Comparison of ENCODE assay signal across 2 cellular contexts in the genomic region with DNA sequence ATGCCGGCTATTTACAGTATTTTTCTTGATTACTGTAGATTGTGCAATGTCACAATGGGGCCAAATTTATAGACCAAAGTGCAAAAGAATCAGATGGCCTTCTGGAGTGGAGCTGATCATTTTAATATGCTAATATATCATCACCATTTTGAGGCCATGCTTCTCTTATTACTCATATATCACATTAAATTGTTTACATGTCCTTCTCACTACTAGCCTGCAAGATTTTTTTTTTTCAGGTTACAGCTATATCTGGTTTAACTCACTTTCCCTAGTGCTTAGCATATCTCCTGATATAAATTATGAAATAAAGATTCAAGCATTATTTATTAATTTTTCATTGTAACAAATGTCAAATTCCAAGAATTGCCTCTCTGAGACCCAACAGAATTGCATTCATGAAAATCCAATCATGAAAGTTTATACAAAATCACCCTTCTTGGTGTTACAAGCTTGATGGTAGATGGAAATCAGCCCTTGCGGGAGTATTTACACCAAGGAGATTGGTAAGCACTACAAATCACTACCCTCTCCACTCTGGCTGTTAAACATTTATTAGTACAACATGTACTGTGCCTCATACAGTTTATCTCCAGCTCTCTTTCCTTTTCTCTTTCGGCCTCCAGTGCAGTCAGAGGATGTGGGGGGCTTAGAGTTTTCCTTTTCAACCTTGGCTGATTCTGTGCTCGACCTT.
TF ChIP-seq lines count a peak whose summit lies in the region.

No MANE protein-coding gene starts in this region.

TF ChIP-seq in GM23338, 12 proteins besides CTCF, POLR2A, EP300 and RAD21 (continues in another document):
- TF ChIP-seq, protein P1, sequence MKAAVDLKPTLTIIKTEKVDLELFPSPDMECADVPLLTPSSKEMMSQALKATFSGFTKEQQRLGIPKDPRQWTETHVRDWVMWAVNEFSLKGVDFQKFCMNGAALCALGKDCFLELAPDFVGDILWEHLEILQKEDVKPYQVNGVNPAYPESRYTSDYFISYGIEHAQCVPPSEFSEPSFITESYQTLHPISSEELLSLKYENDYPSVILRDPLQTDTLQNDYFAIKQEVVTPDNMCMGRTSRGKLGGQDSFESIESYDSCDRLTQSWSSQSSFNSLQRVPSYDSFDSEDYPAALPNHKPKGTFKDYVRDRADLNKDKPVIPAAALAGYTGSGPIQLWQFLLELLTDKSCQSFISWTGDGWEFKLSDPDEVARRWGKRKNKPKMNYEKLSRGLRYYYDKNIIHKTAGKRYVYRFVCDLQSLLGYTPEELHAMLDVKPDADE (IDR thresholded peaks at IDR 0.05): no peak
- TF ChIP-seq POLR2AphosphoS5 (IDR thresholded peaks at IDR 0.05; ENCODE audit: low read depth) (no peak), ZNF331 (CRISPR knock-in tag; IDR thresholded peaks at IDR 0.05; ENCODE audit: low read depth) (no peak), JUNB (IDR thresholded peaks at IDR 0.05; ENCODE audit: unreplicated experiment) (no peak), NANOG (IDR thresholded peaks at IDR 0.05; ENCODE audit: borderline replicate concordance) (no peak), ZNF114 (CRISPR knock-in tag; IDR thresholded peaks at IDR 0.05) (no peak), EZH2 (IDR thresholded peaks at IDR 0.05; ENCODE audit: low read depth, unreplicated experiment) (no peak), STAT1 (IDR thresholded peaks at IDR 0.05; ENCODE audit: unreplicated experiment) (no peak), EZH2phosphoT487 (IDR thresholded peaks at IDR 0.05; ENCODE audit: unreplicated experiment) (no peak)
- TF ChIP-seq, protein P2, sequence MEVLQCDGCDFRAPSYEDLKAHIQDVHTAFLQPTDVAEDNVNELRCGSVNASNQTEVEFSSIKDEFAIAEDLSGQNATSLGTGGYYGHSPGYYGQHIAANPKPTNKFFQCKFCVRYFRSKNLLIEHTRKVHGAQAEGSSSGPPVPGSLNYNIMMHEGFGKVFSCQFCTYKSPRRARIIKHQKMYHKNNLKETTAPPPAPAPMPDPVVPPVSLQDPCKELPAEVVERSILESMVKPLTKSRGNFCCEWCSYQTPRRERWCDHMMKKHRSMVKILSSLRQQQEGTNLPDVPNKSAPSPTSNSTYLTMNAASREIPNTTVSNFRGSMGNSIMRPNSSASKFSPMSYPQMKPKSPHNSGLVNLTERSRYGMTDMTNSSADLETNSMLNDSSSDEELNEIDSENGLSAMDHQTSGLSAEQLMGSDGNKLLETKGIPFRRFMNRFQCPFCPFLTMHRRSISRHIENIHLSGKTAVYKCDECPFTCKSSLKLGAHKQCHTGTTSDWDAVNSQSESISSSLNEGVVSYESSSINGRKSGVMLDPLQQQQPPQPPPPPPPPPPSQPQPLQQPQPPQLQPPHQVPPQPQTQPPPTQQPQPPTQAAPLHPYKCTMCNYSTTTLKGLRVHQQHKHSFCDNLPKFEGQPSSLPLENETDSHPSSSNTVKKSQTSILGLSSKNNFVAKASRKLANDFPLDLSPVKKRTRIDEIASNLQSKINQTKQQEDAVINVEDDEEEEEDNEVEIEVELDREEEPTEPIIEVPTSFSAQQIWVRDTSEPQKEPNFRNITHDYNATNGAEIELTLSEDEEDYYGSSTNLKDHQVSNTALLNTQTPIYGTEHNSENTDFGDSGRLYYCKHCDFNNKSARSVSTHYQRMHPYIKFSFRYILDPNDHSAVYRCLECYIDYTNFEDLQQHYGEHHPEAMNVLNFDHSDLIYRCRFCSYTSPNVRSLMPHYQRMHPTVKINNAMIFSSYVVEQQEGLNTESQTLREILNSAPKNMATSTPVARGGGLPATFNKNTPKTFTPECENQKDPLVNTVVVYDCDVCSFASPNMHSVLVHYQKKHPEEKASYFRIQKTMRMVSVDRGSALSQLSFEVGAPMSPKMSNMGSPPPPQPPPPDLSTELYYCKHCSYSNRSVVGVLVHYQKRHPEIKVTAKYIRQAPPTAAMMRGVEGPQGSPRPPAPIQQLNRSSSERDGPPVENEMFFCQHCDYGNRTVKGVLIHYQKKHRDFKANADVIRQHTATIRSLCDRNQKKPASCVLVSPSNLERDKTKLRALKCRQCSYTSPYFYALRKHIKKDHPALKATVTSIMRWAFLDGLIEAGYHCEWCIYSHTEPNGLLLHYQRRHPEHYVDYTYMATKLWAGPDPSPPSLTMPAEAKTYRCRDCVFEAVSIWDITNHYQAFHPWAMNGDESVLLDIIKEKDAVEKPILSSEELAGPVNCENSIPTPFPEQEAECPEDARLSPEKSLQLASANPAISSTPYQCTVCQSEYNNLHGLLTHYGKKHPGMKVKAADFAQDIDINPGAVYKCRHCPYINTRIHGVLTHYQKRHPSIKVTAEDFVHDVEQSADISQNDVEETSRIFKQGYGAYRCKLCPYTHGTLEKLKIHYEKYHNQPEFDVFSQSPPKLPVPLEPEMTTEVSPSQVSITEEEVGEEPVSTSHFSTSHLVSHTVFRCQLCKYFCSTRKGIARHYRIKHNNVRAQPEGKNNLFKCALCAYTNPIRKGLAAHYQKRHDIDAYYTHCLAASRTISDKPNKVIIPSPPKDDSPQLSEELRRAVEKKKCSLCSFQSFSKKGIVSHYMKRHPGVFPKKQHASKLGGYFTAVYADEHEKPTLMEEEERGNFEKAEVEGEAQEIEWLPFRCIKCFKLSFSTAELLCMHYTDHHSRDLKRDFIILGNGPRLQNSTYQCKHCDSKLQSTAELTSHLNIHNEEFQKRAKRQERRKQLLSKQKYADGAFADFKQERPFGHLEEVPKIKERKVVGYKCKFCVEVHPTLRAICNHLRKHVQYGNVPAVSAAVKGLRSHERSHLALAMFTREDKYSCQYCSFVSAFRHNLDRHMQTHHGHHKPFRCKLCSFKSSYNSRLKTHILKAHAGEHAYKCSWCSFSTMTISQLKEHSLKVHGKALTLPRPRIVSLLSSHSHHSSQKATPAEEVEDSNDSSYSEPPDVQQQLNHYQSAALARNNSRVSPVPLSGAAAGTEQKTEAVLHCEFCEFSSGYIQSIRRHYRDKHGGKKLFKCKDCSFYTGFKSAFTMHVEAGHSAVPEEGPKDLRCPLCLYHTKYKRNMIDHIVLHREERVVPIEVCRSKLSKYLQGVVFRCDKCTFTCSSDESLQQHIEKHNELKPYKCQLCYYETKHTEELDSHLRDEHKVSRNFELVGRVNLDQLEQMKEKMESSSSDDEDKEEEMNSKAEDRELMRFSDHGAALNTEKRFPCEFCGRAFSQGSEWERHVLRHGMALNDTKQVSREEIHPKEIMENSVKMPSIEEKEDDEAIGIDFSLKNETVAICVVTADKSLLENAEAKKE (CRISPR knock-in tag; IDR thresholded peaks at IDR 0.05): no peak

TF ChIP-seq in H1, 55 proteins besides CTCF, POLR2A, EP300 and RAD21:
- TF ChIP-seq BACH1 (IDR thresholded peaks at IDR 0.05; ENCODE audit: low read length): no peak
- no peak for TF ChIP-seq HDAC2 (IDR thresholded peaks at IDR 0.05; ENCODE audit: borderline replicate concordance in 1 of 2, low read depth in 2 of 2, low read length in 2 of 2)
- no peak for TF ChIP-seq RXRA (IDR thresholded peaks at IDR 0.05; ENCODE audit: insufficient read depth, low read depth, low read length)
- TF ChIP-seq SP1 (IDR thresholded peaks at IDR 0.05; ENCODE audit: low read depth, low read length): no peak
- no peak for TF ChIP-seq HDAC6 (IDR thresholded peaks at IDR 0.05; ENCODE audit: low read depth, low read length)
- TF ChIP-seq CREB1 (IDR thresholded peaks at IDR 0.05): no peak
- TF ChIP-seq BCL11A (IDR thresholded peaks at IDR 0.05; ENCODE audit: low read depth in 2 of 2, low read length in 2 of 2): no peak
- TF ChIP-seq, protein P3, sequence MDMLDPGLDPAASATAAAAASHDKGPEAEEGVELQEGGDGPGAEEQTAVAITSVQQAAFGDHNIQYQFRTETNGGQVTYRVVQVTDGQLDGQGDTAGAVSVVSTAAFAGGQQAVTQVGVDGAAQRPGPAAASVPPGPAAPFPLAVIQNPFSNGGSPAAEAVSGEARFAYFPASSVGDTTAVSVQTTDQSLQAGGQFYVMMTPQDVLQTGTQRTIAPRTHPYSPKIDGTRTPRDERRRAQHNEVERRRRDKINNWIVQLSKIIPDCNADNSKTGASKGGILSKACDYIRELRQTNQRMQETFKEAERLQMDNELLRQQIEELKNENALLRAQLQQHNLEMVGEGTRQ (IDR thresholded peaks at IDR 0.05; ENCODE audit: low read length): no peak
- TF ChIP-seq, protein P4, sequence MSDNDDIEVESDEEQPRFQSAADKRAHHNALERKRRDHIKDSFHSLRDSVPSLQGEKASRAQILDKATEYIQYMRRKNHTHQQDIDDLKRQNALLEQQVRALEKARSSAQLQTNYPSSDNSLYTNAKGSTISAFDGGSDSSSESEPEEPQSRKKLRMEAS (IDR thresholded peaks at IDR 0.05): no peak
- TF ChIP-seq POU5F1 (IDR thresholded peaks at IDR 0.05; ENCODE audit: low read depth, low read length): no peak
- TF ChIP-seq KDM4A (IDR thresholded peaks at IDR 0.05; ENCODE audit: low read depth, low read length, severe bottlenecking): no peak
- TF ChIP-seq CTBP2 (IDR thresholded peaks at IDR 0.05; ENCODE audit: borderline replicate concordance, insufficient read depth, insufficient read length, low read length): no peak
- TF ChIP-seq, protein P5, sequence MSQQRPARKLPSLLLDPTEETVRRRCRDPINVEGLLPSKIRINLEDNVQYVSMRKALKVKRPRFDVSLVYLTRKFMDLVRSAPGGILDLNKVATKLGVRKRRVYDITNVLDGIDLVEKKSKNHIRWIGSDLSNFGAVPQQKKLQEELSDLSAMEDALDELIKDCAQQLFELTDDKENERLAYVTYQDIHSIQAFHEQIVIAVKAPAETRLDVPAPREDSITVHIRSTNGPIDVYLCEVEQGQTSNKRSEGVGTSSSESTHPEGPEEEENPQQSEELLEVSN (IDR thresholded peaks at IDR 0.05): no peak
- TF ChIP-seq TCF12 (IDR thresholded peaks at IDR 0.05; ENCODE audit: low read depth, low read length): no peak
- TF ChIP-seq TEAD4 (IDR thresholded peaks at IDR 0.05; ENCODE audit: low read depth, low read length): no peak
- TF ChIP-seq TBP (IDR thresholded peaks at IDR 0.05; ENCODE audit: low read depth, low read length): no peak
